ENCODE assay signal across 33 cellular contexts in the genomic region with DNA sequence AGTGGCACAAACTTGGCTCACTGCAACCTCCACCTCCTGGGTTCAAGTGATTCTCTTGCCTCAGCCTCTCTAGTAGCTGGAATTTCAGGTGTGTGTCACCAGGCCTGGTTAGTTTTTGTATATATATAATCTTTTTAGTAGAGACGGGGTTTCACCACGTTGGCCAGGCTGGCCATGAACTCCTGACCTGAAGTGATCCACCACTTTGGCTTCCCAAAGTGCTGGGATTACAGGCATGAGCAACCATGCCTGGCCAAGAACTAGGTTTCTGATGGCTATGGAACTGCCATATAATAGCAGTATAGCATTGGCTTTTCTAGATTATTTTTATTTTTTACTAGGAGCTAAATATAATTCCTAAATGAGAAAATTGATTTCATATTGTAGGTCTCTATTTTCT.
"Had no signal": no experiment of that assay in that cellular context is flagged by ENCODE, and none has a peak within 500 bp of the region (broad histone marks: within the 10 kb centered on the region; RNA-seq: fewer than 3 reads in every experiment).

No MANE protein-coding gene starts in this region.

- DNase-seq: activated B cell treated with CpG ODN at 0.5 μM for 24 hours; activated CD4-positive, alpha-beta memory T cell treated with anti-CD3 and anti-CD28 coated beads, Interleukin-2, amount 10 ng/mL, durations not matched to agents 7 days and 5 days; activated CD4-positive, alpha-beta T cell treated with anti-CD3 and anti-CD28 coated beads for 36 hours; activated CD4-positive, alpha-beta T cell treated with anti-CD3 and anti-CD28 coated beads for 48 hours; activated CD4-positive, alpha-beta T cell treated with anti-CD3 and anti-CD28 coated beads, Interleukin-2, amount 10 ng/mL, durations not matched to agents 7 days and 5 days; activated CD4-positive, alpha-beta T cell treated with anti-CD3 and anti-CD28 coated beads, Interleukin-2, amount 50 U/mL, for 48 hours; activated CD4-positive, CD25-positive, alpha-beta regulatory T cell treated with anti-CD3 and anti-CD28 coated beads, Interleukin-2, amount 50 U/mL, for 72 hours; activated CD8-positive, alpha-beta memory T cell treated with anti-CD3 and anti-CD28 coated beads, Interleukin-2, amount 50 U/mL, for 4 hours; activated effector memory CD4-positive, alpha-beta T cell treated with anti-CD3 and anti-CD28 coated beads, Interleukin-2, amount 50 U/mL, for 16 hours; activated gamma-delta T cell treated with Interleukin-2 at 50 U/mL for 16 hours; activated naive CD4-positive, alpha-beta T cell; activated naive CD4-positive, alpha-beta T cell treated with anti-CD3 and anti-CD28 coated beads for 36 hours; activated naive CD4-positive, alpha-beta T cell treated with anti-CD3 and anti-CD28 coated beads, Interleukin-2, amount 50 U/mL, for 16 hours; activated naive CD8-positive, alpha-beta T cell treated with anti-CD3 and anti-CD28 coated beads for 36 hours; activated T-cell treated with anti-CD3 and anti-CD28 coated beads for 4 hours; activated T-cell treated with anti-CD3 and anti-CD28 coated beads, Interleukin-2, amount 50 U/mL, for 1 hour; activated T-cell treated with anti-CD3 and anti-CD28 coated beads, Interleukin-2, amount 50 U/mL, for 4 hours; activated T-cell treated with anti-CD3 and anti-CD28 coated beads, Interleukin-2, amount 50 U/mL, for 72 hours; adrenal gland; amniotic stem cell; aorta; body of pancreas; brain microvascular endothelial cell; central memory CD4-positive, alpha-beta T cell; T-cell; T-helper 17 cell; T-helper 9 cell had no signal

- FAIRE-seq: astrocyte, TTC549 had no signal

- H3K36me3 ChIP-seq: adrenal gland, brain microvascular endothelial cell, breast epithelium had no signal

- H3K9me3 ChIP-seq: adrenal gland, body of pancreas, breast epithelium had no signal

- H3K4me1 ChIP-seq: adrenal gland, body of pancreas, breast epithelium had no signal

- H3K4me3 ChIP-seq: adrenal gland, body of pancreas, breast epithelium had no signal

- H3K27ac ChIP-seq: adrenal gland, body of pancreas, brain microvascular endothelial cell, breast epithelium, VCaP had no signal

- ATAC-seq: activated CD4-positive, alpha-beta T cell treated with anti-CD3 and anti-CD28 coated beads for 36 hours; activated naive CD4-positive, alpha-beta T cell treated with anti-CD3 and anti-CD28 coated beads, Interleukin-2, amount 50 U/mL, for 72 hours; activated T-cell treated with anti-CD3 and anti-CD28 coated beads, Interleukin-2, amount 50 U/mL, for 4 hours; activated T-cell treated with anti-CD3 and anti-CD28 coated beads, Interleukin-2, amount 50 U/mL, for 72 hours; activated T-helper 17 cell treated with anti-CD3 and anti-CD28 coated beads, Interleukin-2, amount 50 U/mL, for 72 hours; body of pancreas; T-cell; T-helper 17 cell had no signal

- H3K27me3 ChIP-seq: adrenal gland, body of pancreas, brain microvascular endothelial cell, breast epithelium had no signal
